In the genomic region with DNA sequence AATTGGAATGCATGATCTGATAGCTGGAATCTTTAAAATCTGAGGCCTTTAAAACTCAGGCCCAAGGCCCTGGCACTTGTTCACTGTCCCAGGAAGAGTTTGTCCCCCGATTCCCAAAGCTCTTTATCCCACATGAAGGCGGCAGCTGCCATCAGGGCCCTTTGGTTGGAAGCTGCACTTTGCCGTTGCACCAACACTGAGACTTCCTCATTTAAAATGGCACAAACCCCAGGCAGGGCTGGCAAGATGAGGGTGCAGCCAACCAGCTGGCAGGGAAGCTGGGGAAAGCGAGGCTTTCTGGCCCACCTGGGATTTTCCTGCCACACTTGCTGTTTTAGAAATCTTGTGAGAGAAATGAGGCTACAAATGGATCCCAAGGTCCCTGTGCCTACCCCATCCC, we compare ENCODE assay signal across 36 cellular contexts.
"Had no signal": no experiment of that assay in that cellular context is flagged by ENCODE, and none has a peak within 500 bp of the region (broad histone marks: within the 10 kb centered on the region; RNA-seq: fewer than 3 reads in every experiment).

No MANE protein-coding gene starts in this region.

- DNase-seq: Karpas-422, Kasumi-1, KG1, MG63, MM.1S, MV-4-11, NCI-H1048, NCI-H1092, NCI-H1092 treated with DMSO at 0.1 percent for 48 hours, NCI-H1105, NCI-H1105 treated with DMSO at 0.1 percent for 48 hours, NCI-H1417, NCI-H1417 treated with DMSO at 0.1 percent for 48 hours, NCI-H1436, NCI-H1436 treated with DMSO at 0.1 percent for 48 hours, NCI-H146, NCI-H1694, NCI-H1694 treated with DMSO at 0.1 percent for 48 hours, NCI-H187, NCI-H187 treated with DMSO at 0.1 percent for 48 hours, NCI-H1930, NCI-H2029, NCI-H2029 treated with DMSO at 0.1 percent for 48 hours, NCI-H2081, NCI-H2081 treated with DMSO at 0.1 percent for 48 hours, NCI-H2107, NCI-H2171, NCI-H2171 treated with DMSO at 0.1 percent for 48 hours, NCI-H2227 treated with DMSO at 0.1 percent for 48 hours, NCI-H226, NCI-H345, NCI-H446, NCI-H446 treated with DMSO at 0.1 percent for 48 hours, NCI-H510A, NCI-H510A treated with DMSO at 0.1 percent for 48 hours, NCI-H524 had no signal
